Comparison of ENCODE assay signal across 12 cellular contexts in genomic region chrX:70426286-70427278, GRCh38. TPM values are rescaled to one million over a fixed set of nuclear protein-coding genes. Genes with fewer than 3 reads are reported as not detected.
"Had no signal": no experiment of that assay in that cellular context is flagged by ENCODE, and none has a peak within 500 bp of the region (broad histone marks: within the 10 kb centered on the region; RNA-seq: fewer than 3 reads in every experiment).

No MANE protein-coding gene starts in this region.

- H3K27ac ChIP-seq: GM23248 had no signal

- DNase-seq: GM23248, GOT3, H7, H9, HCEC 1CT, HFFc6 had no signal

- H3K4me2 ChIP-seq: GM23338 had no signal

- H3K9ac ChIP-seq: GM23248 had no signal

- H3K4me3 ChIP-seq: GM23248, GM23338, HAP-1 had no signal

- ATAC-seq: GM23338, HCT116 had no signal

- FAIRE-seq: H1, H54 had no signal

- H3K4me1 ChIP-seq: HAP-1 had no signal

- H2AFZ ChIP-seq: GM23248, GM23338 had no signal

- H3K9me3 ChIP-seq: HAP-1 had no signal

RNA-seq across cellular contexts. Expression of gene GDPD2, which starts 3.5 kb away (rescaled TPM):
- total RNA-seq: GM23248, H4, HFFc6 had no signal
- polyA plus RNA-seq: GM23248 had no signal
